ENCODE assay signal across 14 cellular contexts in genomic region chr18:35688757-35689156, GRCh38.
DNase-seq lines count a peak whose midpoint lies in the region; ATAC-seq, FAIRE-seq and TF ChIP-seq lines count a peak whose summit lies in the region.
"Had no signal": no experiment of that assay in that cellular context is flagged by ENCODE, and none has a peak within 500 bp of the region (broad histone marks: within the 10 kb centered on the region; RNA-seq: fewer than 3 reads in every experiment).

No MANE protein-coding gene starts in this region.

- ATAC-seq in GM18498 (IDR thresholded peaks at IDR 0.05; ENCODE audit: unreplicated experiment) = peak; percentile 93
- ATAC-seq in GM21367 (IDR thresholded peaks at IDR 0.05; ENCODE audit: unreplicated experiment) = peak; percentile 85
- ATAC-seq in HG03064 (IDR thresholded peaks at IDR 0.05; ENCODE audit: low read depth, unreplicated experiment) = peak; percentile 84
- no peak for ATAC-seq in HG03139 (IDR thresholded peaks at IDR 0.05; ENCODE audit: unreplicated experiment)
- ATAC-seq: activated naive CD4-positive, alpha-beta T cell treated with anti-CD3 and anti-CD28 coated beads, Interleukin-2, amount 50 U/mL, for 72 hours; natural killer cell had no signal

- TF ChIP-seq POLR2A in ovary (IDR thresholded peaks at IDR 0.05) = no peak

- H3K27me3 ChIP-seq in mammary epithelial cell (ENCODE audit: insufficient read depth, low read length) = no peaks in the 10 kb centered on the region
- no peaks in the 10 kb centered on the region for H3K27me3 ChIP-seq in ovary

- TF ChIP-seq EP300 in ovary (IDR thresholded peaks at IDR 0.05) = no peak

- no peak overlapping the region for H2AFZ ChIP-seq in mammary epithelial cell (ENCODE audit: low read depth, low read length)

- no peaks in the 10 kb centered on the region for H4K20me1 ChIP-seq in mammary epithelial cell (ENCODE audit: insufficient read depth, low read length)

- intact Hi-C loops in mammary epithelial cell (cut with micrococcal nuclease) = no loop called here
- intact Hi-C loops in ovary (cut with DNase I) = no loop called here

- H3K4me3 ChIP-seq in mammary epithelial cell (replicated peaks in 1 of 3; ENCODE audit: insufficient read depth in 1 of 3, low read depth in 2 of 3, low read length in 3 of 3) = no peak overlapping the region
- H3K4me3 ChIP-seq in ovary = no peak overlapping the region

- peaks cover 8% of the 10 kb centered on the region for H3K36me3 ChIP-seq in mammary epithelial cell (ENCODE audit: insufficient read depth, low read length)
- no peaks in the 10 kb centered on the region for H3K36me3 ChIP-seq in ovary

- H3K27ac ChIP-seq in mammary epithelial cell (ENCODE audit: insufficient read depth, low read depth, low read length) = peak overlapping the region; percentile 12
- no peak overlapping the region for H3K27ac ChIP-seq in ovary

- H3K4me2 ChIP-seq in mammary epithelial cell (ENCODE audit: insufficient read depth, low read depth, low read length) = no peak overlapping the region

- no TSS peak for BruUV-seq in mammary epithelial cell (replicated peaks; lab: Mats Ljungman, UMichigan)

- no peak overlapping the region for H3K9ac ChIP-seq in mammary epithelial cell (ENCODE audit: insufficient read depth, low read length)

- dilution Hi-C loops in mammary epithelial cell (cut with HindIII; ENCODE audit: low sequenced_read_pairs) = no loop called here

- DNase-seq in mammary epithelial cell (peak; percentile 57), frontal cortex (ENCODE audit: low spot score in 2 of 2) (no peak), ovary (no peak)
- DNase-seq in activated CD4-positive, alpha-beta T cell treated with anti-CD3 and anti-CD28 coated beads, Interleukin-2, amount 50 U/mL, for 1 hour = no peak
- DNase-seq: activated CD4-positive, CD25-positive, alpha-beta regulatory T cell; CD4-positive, CD25-positive, alpha-beta regulatory T cell; effector CD4-positive, alpha-beta T cell; natural killer cell; stimulated activated CD4-positive, alpha-beta T cell treated with anti-CD3 and anti-CD28 coated beads, Interleukin-1b, Interleukin-23, amount 100 ng/mL, for 48 hours had no signal

- in situ Hi-C loops in mammary epithelial cell (cut with MboI; ENCODE audit: low sequenced_read_pairs in 2 of 2) = no loop called here

- TF ChIP-seq CTCF in mammary epithelial cell (conservative IDR thresholded peaks at IDR 0.05 in 1 of 2, IDR thresholded peaks at IDR 0.05 in 1 of 2; ENCODE audit: extremely low read depth in 1 of 2, insufficient read depth in 1 of 2, low read depth in 1 of 2, low read length in 2 of 2) (no peak), ovary (IDR thresholded peaks at IDR 0.05) (no peak)

- WGBS in mammary epithelial cell (ENCODE audit: low coverage, missing lambda C conversion rate) = 94% methylated on average over 1 of the region's 1 CpG
- 92 to 97% (median 96%) methylated on average over 1 of the region's 1 CpG for WGBS in ovary, 3 donors

- no peak for FAIRE-seq in frontal cortex (lab: Jason Lieb, UNC)

- no peaks in the 10 kb centered on the region for H3K79me2 ChIP-seq in mammary epithelial cell (ENCODE audit: insufficient read depth, low read length)

- H3K9me3 ChIP-seq in mammary epithelial cell (replicated peaks; ENCODE audit: insufficient read depth, low read length) = no peaks in the 10 kb centered on the region
- H3K9me3 ChIP-seq in ovary = no peaks in the 10 kb centered on the region

- CTCF ChIA-PET in mammary epithelial cell (lab: Charles Lee; ENCODE audit: low non-redundant PET) = no interaction called here

- H3K4me1 ChIP-seq in mammary epithelial cell (ENCODE audit: insufficient read depth, low read length) (peaks cover 6% of the 10 kb centered on the region), ovary (ENCODE audit: insufficient read depth) (no peaks in the 10 kb centered on the region)
